Comparison of ENCODE assay signal across 18 cellular contexts in genomic region chr6:15476631-15477380, GRCh38.
DNase-seq lines count a peak whose midpoint lies in the region; ATAC-seq, FAIRE-seq and TF ChIP-seq lines count a peak whose summit lies in the region.
"Had no signal": no experiment of that assay in that cellular context is flagged by ENCODE, and none has a peak within 500 bp of the region (broad histone marks: within the 10 kb centered on the region; RNA-seq: fewer than 3 reads in every experiment).

No MANE protein-coding gene starts in this region.

- no peak overlapping the region for H3K4me3 Mint-ChIP-seq in activated naive CD8-positive, alpha-beta T cell treated with anti-CD3 and anti-CD28 coated beads, Interleukin-2, amount 50 U/mL, for 24 hours
- H3K4me3 Mint-ChIP-seq in activated naive CD8-positive, alpha-beta T cell treated with anti-CD3 and anti-CD28 coated beads for 36 hours, result no peak overlapping the region
- H3K4me3 Mint-ChIP-seq: dendritic cell treated with granulocyte-macrophage colony-stimulating factor and Interleukin-4, amounts not matched to agents 40 ng/mL and 50 ng/mL, for 4 days; naive thymus-derived CD8-positive, alpha-beta T cell; T-helper 1 cell treated with Interleukin-12 subunit alpha and Interleukin-12 subunit beta and Interleukin-4 antibody, amounts not matched to agents 30 μg/mL and 1 μg/mL, for 36 hours had no signal

- H3K4me1 ChIP-seq in endocrine pancreas (ENCODE audit: control insufficient read depth, insufficient read depth, low read length) (peaks cover 28% of the 10 kb centered on the region), mucosa of rectum (ENCODE audit: control insufficient read depth in 2 of 2, insufficient read depth in 2 of 2, low read length in 2 of 2) (no peaks in the 10 kb centered on the region), transverse colon (peaks cover 0 to 19% (median 0%) of the 10 kb centered on the region in 4 donors)

- no peak for DNase-seq in activated naive CD8-positive, alpha-beta T cell treated with anti-CD3 and anti-CD28 coated beads, Interleukin-2, amount 50 U/mL, for 24 hours
- no peak for DNase-seq in activated naive CD8-positive, alpha-beta T cell treated with anti-CD3 and anti-CD28 coated beads for 36 hours
- no peak for DNase-seq in transverse colon
- DNase-seq in Ammon's horn (ENCODE audit: low spot score), result no peak
- DNase-seq in GM19239 (ENCODE audit: insufficient read length, low spot score), result no peak
- no peak for DNase-seq in effector CD4-positive, alpha-beta T cell
- DNase-seq: activated T-cell treated with anti-CD3 and anti-CD28 coated beads for 4 hours; DMS153; naive thymus-derived CD8-positive, alpha-beta T cell; NCI-H1092; NCI-H446 had no signal

- no peak for FAIRE-seq in GM19239 (lab: Jason Lieb, UNC)
- FAIRE-seq: A549, HTR-8/SVneo had no signal

- in situ Hi-C loops in transverse colon (cut with MboI; ENCODE audit: low pct_ligation_motif_present in 1 of 4, low pct_unique_long_range_greater_than_20kb in 1 of 4, low sequenced_read_pairs in 3 of 4), result loop anchor here in 3 of 4 donors (25.0 kb wide), 1 partner anchor 1265 kb away; no protein-coding TSS in a partner anchor

- H3K9me3 Mint-ChIP-seq in activated naive CD8-positive, alpha-beta T cell treated with anti-CD3 and anti-CD28 coated beads, Interleukin-2, amount 50 U/mL, for 24 hours, result no peaks in the 10 kb centered on the region
- H3K9me3 Mint-ChIP-seq in activated naive CD8-positive, alpha-beta T cell treated with anti-CD3 and anti-CD28 coated beads for 36 hours, result no peaks in the 10 kb centered on the region
- H3K9me3 Mint-ChIP-seq: dendritic cell treated with granulocyte-macrophage colony-stimulating factor and Interleukin-4, amounts not matched to agents 40 ng/mL and 50 ng/mL, for 4 days; naive thymus-derived CD8-positive, alpha-beta T cell; T-helper 1 cell treated with Interleukin-12 subunit alpha and Interleukin-12 subunit beta and Interleukin-4 antibody, amounts not matched to agents 30 μg/mL and 1 μg/mL, for 36 hours had no signal

- TF ChIP-seq POLR2A in transverse colon (IDR thresholded peaks at IDR 0.05), result no peak

- ATAC-seq in activated naive CD8-positive, alpha-beta T cell treated with anti-CD3 and anti-CD28 coated beads, Interleukin-2, amount 50 U/mL, for 24 hours, result no peak
- ATAC-seq: A549; naive thymus-derived CD8-positive, alpha-beta T cell; Panc1 had no signal

- TF ChIP-seq CTCF in transverse colon (IDR thresholded peaks at IDR 0.05), result no peak

- peaks cover 54% of the 10 kb centered on the region for H3K36me3 Mint-ChIP-seq in activated naive CD8-positive, alpha-beta T cell treated with anti-CD3 and anti-CD28 coated beads, Interleukin-2, amount 50 U/mL, for 24 hours (ENCODE audit: low read depth)
- peaks cover 30% of the 10 kb centered on the region for H3K36me3 Mint-ChIP-seq in activated naive CD8-positive, alpha-beta T cell treated with anti-CD3 and anti-CD28 coated beads for 36 hours

- no peaks in the 10 kb centered on the region for H3K27me3 ChIP-seq in endocrine pancreas (ENCODE audit: control insufficient read depth, insufficient read depth, low read length)
- no peaks in the 10 kb centered on the region for H3K27me3 ChIP-seq in mucosa of rectum (ENCODE audit: control insufficient read depth in 2 of 2, insufficient read depth in 2 of 2, low read length in 2 of 2)
- H3K27me3 ChIP-seq in transverse colon, result no peaks in the 10 kb centered on the region

- TF ChIP-seq EP300 in transverse colon (IDR thresholded peaks at IDR 0.05; ENCODE audit: low read depth), result no peak

- H3K4me1 Mint-ChIP-seq in activated naive CD8-positive, alpha-beta T cell treated with anti-CD3 and anti-CD28 coated beads, Interleukin-2, amount 50 U/mL, for 24 hours, result peaks cover 38% of the 10 kb centered on the region
- H3K4me1 Mint-ChIP-seq in activated naive CD8-positive, alpha-beta T cell treated with anti-CD3 and anti-CD28 coated beads for 36 hours, result peaks cover 40% of the 10 kb centered on the region

- peak overlapping the region; percentile 10 for H3K27ac Mint-ChIP-seq in activated naive CD8-positive, alpha-beta T cell treated with anti-CD3 and anti-CD28 coated beads, Interleukin-2, amount 50 U/mL, for 24 hours
- H3K27ac Mint-ChIP-seq in activated naive CD8-positive, alpha-beta T cell treated with anti-CD3 and anti-CD28 coated beads for 36 hours, result no peak overlapping the region
- H3K27ac Mint-ChIP-seq: dendritic cell treated with granulocyte-macrophage colony-stimulating factor and Interleukin-4, amounts not matched to agents 40 ng/mL and 50 ng/mL, for 4 days; T-helper 1 cell treated with Interleukin-12 subunit alpha and Interleukin-12 subunit beta and Interleukin-4 antibody, amounts not matched to agents 30 μg/mL and 1 μg/mL, for 36 hours had no signal

- H3K9me3 ChIP-seq in endocrine pancreas (ENCODE audit: control insufficient read depth, low read length), result no peaks in the 10 kb centered on the region
- H3K9me3 ChIP-seq in mucosa of rectum (ENCODE audit: control insufficient read depth in 2 of 2, low read length in 2 of 2), result no peaks in the 10 kb centered on the region
- no peaks in the 10 kb centered on the region for H3K9me3 ChIP-seq in transverse colon
- H3K9me3 ChIP-seq: A549 had no signal

- H3K27ac ChIP-seq in mucosa of rectum (ENCODE audit: low read depth in 2 of 2, low read length in 2 of 2) (peak overlapping the region; percentile 27 to 41), transverse colon (peak overlapping the region in 3 of 4 donors; percentile 21 to 48 (median 35))
- H3K27ac ChIP-seq: A549 had no signal

- no peaks in the 10 kb centered on the region for H3K27me3 Mint-ChIP-seq in activated naive CD8-positive, alpha-beta T cell treated with anti-CD3 and anti-CD28 coated beads, Interleukin-2, amount 50 U/mL, for 24 hours
- H3K27me3 Mint-ChIP-seq in activated naive CD8-positive, alpha-beta T cell treated with anti-CD3 and anti-CD28 coated beads for 36 hours, result no peaks in the 10 kb centered on the region
- H3K27me3 Mint-ChIP-seq: dendritic cell treated with granulocyte-macrophage colony-stimulating factor and Interleukin-4, amounts not matched to agents 40 ng/mL and 50 ng/mL, for 4 days; naive thymus-derived CD8-positive, alpha-beta T cell had no signal

- WGBS in transverse colon (ENCODE audit: low coverage in 1 of 2), 2 donors, result 49 to 68% methylated on average over 3 to 7 of the region's 7 CpGs

- H3K4me3 ChIP-seq in endocrine pancreas (ENCODE audit: control insufficient read depth, insufficient read depth, low read length) (peak overlapping the region; percentile 2), mucosa of rectum (ENCODE audit: low read length in 2 of 2) (no peak overlapping the region), transverse colon (no peak overlapping the region)
- H3K4me3 ChIP-seq: A549 had no signal

- H3K36me3 ChIP-seq in endocrine pancreas (ENCODE audit: control insufficient read depth, insufficient read depth, low read length) (no peaks in the 10 kb centered on the region), mucosa of rectum (ENCODE audit: control insufficient read depth in 2 of 2, insufficient read depth in 2 of 2, low read length in 2 of 2) (peaks cover 0 to 3% of the 10 kb centered on the region in 2 donors), transverse colon (no peaks in the 10 kb centered on the region)

- H3K9ac ChIP-seq in endocrine pancreas (ENCODE audit: control insufficient read depth, insufficient read depth, low read length) (no peak overlapping the region), mucosa of rectum (ENCODE audit: low read depth in 1 of 2, low read length in 2 of 2) (no peak overlapping the region)

- intact Hi-C loops in transverse colon (cut with DNase I; ENCODE audit: low total_unique reads), result no loop called here
